8 cellular contexts compared by ENCODE assay signal in genomic region chr19:58439576-58440554, GRCh38.
DNase-seq lines count a peak whose midpoint lies in the region; ATAC-seq lines count a peak whose summit lies in the region.

Gene ZNF132, minus strand, starts transcription at chr19:58440153. Its CDS starts 332 bp downstream, at chr19:58439821.

- ATAC-seq in GM18520 (IDR thresholded peaks at IDR 0.05; ENCODE audit: unreplicated experiment) (peak; percentile 99), HG03045 (IDR thresholded peaks at IDR 0.05; ENCODE audit: unreplicated experiment) (peak; percentile 94)

- peak; percentile 94 for DNase-seq in NCI-H510A treated with DMSO at 0.1 percent for 48 hours (lab: John Stamatoyannopoulos, UW)
- DNase-seq in activated T-cell treated with anti-CD3 and anti-CD28 coated beads for 1 hour (ENCODE audit: low read depth), result peak; percentile 84
- peak; percentile 98 for DNase-seq in epidermal melanocyte (ENCODE audit: insufficient read length, low spot score)
- peak; percentile 99 for DNase-seq in middle frontal gyrus (ENCODE audit: extremely low spot score, low spot score)
- DNase-seq in stimulated activated CD8-positive, alpha-beta memory T cell treated with anti-CD3 and anti-CD28 coated beads, Interleukin-15, amount 100 ng/mL, for 4 hours (ENCODE audit: low read depth in 2 of 2), result peak; percentile 88 to 95
- DNase-seq in SW 1271 (lab: John Stamatoyannopoulos, UW), result no peak

Comparison
In these comparisons a context has a peak if more than half of its experiments do, and no peak if none do; other contexts are left out.
1. DNase-seq: peak in NCI-H510A treated with DMSO at 0.1 percent for 48 hours (single experiment), activated T-cell treated with anti-CD3 and anti-CD28 coated beads for 1 hour (single experiment), epidermal melanocyte (single experiment), middle frontal gyrus (single experiment) and stimulated activated CD8-positive, alpha-beta memory T cell treated with anti-CD3 and anti-CD28 coated beads, Interleukin-15, amount 100 ng/mL, for 4 hours (2 of 2); none in SW 1271 (0 of 2).